ENCODE assay signal across 17 cellular contexts in genomic region chr3:133330043-133330442, GRCh38.
A peak's percentile ranks its signal among the peaks of the same experiment; 100 is the strongest.
DNase-seq lines count a peak whose midpoint lies in the region; ATAC-seq and TF ChIP-seq lines count a peak whose summit lies in the region.
"Had no signal": no experiment of that assay in that cellular context is flagged by ENCODE, and none has a peak within 500 bp of the region (broad histone marks: within the 10 kb centered on the region; RNA-seq: fewer than 3 reads in every experiment).

No MANE protein-coding gene starts in this region.

- BruUV-seq in MCF 10A (replicated peaks; lab: Mats Ljungman, UMichigan) = no TSS peak

- no peak overlapping the region for H2AFZ ChIP-seq in smooth muscle cell (ENCODE audit: low read depth)

- H3K27ac ChIP-seq in smooth muscle cell (ENCODE audit: low read depth) = no peak overlapping the region
- H3K27ac ChIP-seq: RWPE1 had no signal

- H3K27ac Mint-ChIP-seq in MCF 10A (ENCODE audit: low read depth, unreplicated experiment) = no peak overlapping the region
- H3K27ac Mint-ChIP-seq: activated CD8-positive, alpha-beta memory T cell treated with anti-CD3 and anti-CD28 coated beads, Interleukin-2, amount 10 ng/mL, durations not matched to agents 7 days and 5 days; activated naive CD8-positive, alpha-beta T cell; immature natural killer cell; stimulated activated naive CD8-positive, alpha-beta T cell treated with anti-CD3 and anti-CD28 coated beads, Interleukin-15, Interleukin-2, amounts not matched to agents 100 ng/mL and 50 ng/mL, for 24 hours had no signal

- H3K4me1 Mint-ChIP-seq in MCF 10A (ENCODE audit: insufficient read depth, unreplicated experiment) = no peaks in the 10 kb centered on the region
- H3K4me1 Mint-ChIP-seq: activated CD8-positive, alpha-beta memory T cell treated with anti-CD3 and anti-CD28 coated beads, Interleukin-2, amount 10 ng/mL, durations not matched to agents 7 days and 5 days; immature natural killer cell had no signal

- no peaks in the 10 kb centered on the region for H3K79me2 ChIP-seq in smooth muscle cell (ENCODE audit: low read depth)

- WGBS in smooth muscle cell (ENCODE audit: low lambda C conversion rate) = 52% methylated on average over 1 of the region's 1 CpG

- H3K4me3 Mint-ChIP-seq in MCF 10A (ENCODE audit: unreplicated experiment) = no peak overlapping the region
- H3K4me3 Mint-ChIP-seq: activated CD8-positive, alpha-beta memory T cell treated with anti-CD3 and anti-CD28 coated beads, Interleukin-2, amount 10 ng/mL, durations not matched to agents 7 days and 5 days; activated naive CD8-positive, alpha-beta T cell; immature natural killer cell; stimulated activated naive CD8-positive, alpha-beta T cell treated with anti-CD3 and anti-CD28 coated beads, Interleukin-15, Interleukin-2, amounts not matched to agents 100 ng/mL and 50 ng/mL, for 24 hours had no signal

- H3K9ac ChIP-seq in smooth muscle cell (ENCODE audit: low read depth) = no peak overlapping the region

- CTCF ChIA-PET in MCF 10A (lab: Yijun Ruan, JAX) = interaction anchor here (0.6 kb wide), 1 partner anchor 238 kb away, joined by 3 read pairs; no protein-coding TSS in a partner anchor

- POLR2A ChIA-PET in MCF 10A (lab: Yijun Ruan, JAX) = interaction anchor here (0.6 kb wide), 1 partner anchor 53 kb away, joined by 3 read pairs; no protein-coding TSS in a partner anchor

- H3K9me3 ChIP-seq in smooth muscle cell (replicated peaks; ENCODE audit: low read depth) = no peaks in the 10 kb centered on the region

- H3K4me3 ChIP-seq in smooth muscle cell = no peak overlapping the region
- H3K4me3 ChIP-seq: GM12878 had no signal

- H3K27me3 Mint-ChIP-seq in MCF 10A (ENCODE audit: insufficient read depth, unreplicated experiment) = peaks cover 58% of the 10 kb centered on the region
- H3K27me3 Mint-ChIP-seq: activated CD8-positive, alpha-beta memory T cell treated with anti-CD3 and anti-CD28 coated beads, Interleukin-2, amount 10 ng/mL, durations not matched to agents 7 days and 5 days; activated naive CD8-positive, alpha-beta T cell; stimulated activated naive CD8-positive, alpha-beta T cell treated with anti-CD3 and anti-CD28 coated beads, Interleukin-15, Interleukin-2, amounts not matched to agents 100 ng/mL and 50 ng/mL, for 24 hours had no signal

- no peaks in the 10 kb centered on the region for H4K20me1 ChIP-seq in smooth muscle cell (ENCODE audit: low read depth)

- H3K9me3 Mint-ChIP-seq in MCF 10A (ENCODE audit: unreplicated experiment) = no peaks in the 10 kb centered on the region
- H3K9me3 Mint-ChIP-seq: stimulated activated naive CD8-positive, alpha-beta T cell treated with anti-CD3 and anti-CD28 coated beads, Interleukin-15, Interleukin-2, amounts not matched to agents 100 ng/mL and 50 ng/mL, for 24 hours had no signal

- H3F3A ChIP-seq in smooth muscle cell (ENCODE audit: low read depth) = no peaks in the 10 kb centered on the region

- ATAC-seq in HG03039 (IDR thresholded peaks at IDR 0.05; ENCODE audit: unreplicated experiment) = no peak
- ATAC-seq: activated CD8-positive, alpha-beta memory T cell treated with anti-CD3 and anti-CD28 coated beads, Interleukin-2, amount 10 ng/mL, durations not matched to agents 7 days and 5 days; GM12878 had no signal

- DNase-seq in SHP77 (lab: John Stamatoyannopoulos, UW) (peak; percentile 2 to 36), SHP77 treated with DMSO at 0.1 percent for 48 hours (lab: John Stamatoyannopoulos, UW) (no peak), NCI-H345 (lab: John Stamatoyannopoulos, UW) (peak; percentile 2), ecto neural progenitor cell (ENCODE audit: low spot score) (peak; percentile 58), smooth muscle cell (lab: John Stamatoyannopoulos, UW; ENCODE audit: unreplicated experiment) (no peak), MCF 10A (ENCODE audit: unreplicated experiment) (no peak), globus pallidus (ENCODE audit: low spot score) (no peak)
- DNase-seq: activated CD8-positive, alpha-beta memory T cell treated with anti-CD3 and anti-CD28 coated beads, Interleukin-2, amount 10 ng/mL, durations not matched to agents 7 days and 5 days; immature natural killer cell; midbrain; NCI-H1048; stimulated activated CD4-positive, alpha-beta T cell treated with anti-CD3 and anti-CD28 coated beads, Interleukin-4, amount 100 ng/mL, for 1 hour had no signal

- intact Hi-C loops in MCF 10A (cut with micrococcal nuclease) = no loop called here

- no peaks in the 10 kb centered on the region for H3K27me3 ChIP-seq in smooth muscle cell (ENCODE audit: low read depth)

- no peaks in the 10 kb centered on the region for H3K36me3 ChIP-seq in smooth muscle cell (ENCODE audit: low read depth)

- H3K36me3 Mint-ChIP-seq in MCF 10A (ENCODE audit: insufficient read depth, unreplicated experiment) = no peaks in the 10 kb centered on the region
- H3K36me3 Mint-ChIP-seq: activated CD8-positive, alpha-beta memory T cell treated with anti-CD3 and anti-CD28 coated beads, Interleukin-2, amount 10 ng/mL, durations not matched to agents 7 days and 5 days; immature natural killer cell had no signal

- TF ChIP-seq CTCF in smooth muscle cell (IDR thresholded peaks at IDR 0.05; ENCODE audit: borderline replicate concordance, insufficient read depth, poor library complexity, severe bottlenecking) (no peak), MCF 10A (IDR thresholded peaks at IDR 0.05; ENCODE audit: unreplicated experiment) (no peak)

- H3K4me1 ChIP-seq in smooth muscle cell (ENCODE audit: low read depth) = peaks cover 23% of the 10 kb centered on the region

- H3K4me2 ChIP-seq in smooth muscle cell = peak overlapping the region; percentile 4

Comparison
In these comparisons a context has a peak if more than half of its experiments do, and no peak if none do; other contexts are left out.
1. DNase-seq: peak in SHP77 (2 of 2), NCI-H345 (single experiment) and ecto neural progenitor cell (single experiment); none in SHP77 treated with DMSO at 0.1 percent for 48 hours (single experiment), smooth muscle cell (single experiment), MCF 10A (single experiment) and globus pallidus (single experiment).